Comparison of ENCODE assay signal across 10 cellular contexts in the genomic region with DNA sequence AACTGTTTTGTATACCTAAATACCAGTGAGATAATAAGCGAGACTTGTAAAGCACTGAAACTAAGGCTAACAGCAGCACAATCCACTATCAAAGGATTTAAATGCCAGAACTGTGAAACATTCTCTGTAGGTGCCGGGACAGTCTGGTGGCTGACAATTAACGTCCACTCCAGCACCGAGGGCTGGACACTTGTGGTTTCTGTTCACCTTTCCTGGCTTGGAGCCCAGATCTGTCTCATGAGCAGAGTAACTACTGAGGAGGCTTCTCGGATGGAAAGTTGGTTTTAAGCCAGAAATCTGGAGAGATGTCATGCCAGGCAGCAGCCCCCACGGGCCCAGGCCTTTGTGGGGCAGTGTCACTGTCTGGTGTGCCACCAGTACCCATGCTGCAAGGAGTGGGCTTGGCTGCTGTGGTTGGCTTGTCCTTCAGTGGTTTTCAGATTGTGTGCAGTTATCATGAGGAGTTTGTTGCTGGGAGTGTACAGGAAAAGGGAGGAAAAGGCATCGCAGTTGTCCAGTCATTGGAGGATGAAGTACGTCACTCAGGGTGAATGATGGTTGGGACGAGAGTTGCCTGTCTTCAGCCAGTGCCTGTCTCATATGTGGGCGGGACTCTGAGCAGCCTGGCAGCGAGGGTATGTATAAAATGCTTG. TPM values are rescaled to one million over a fixed set of nuclear protein-coding genes. Genes with fewer than 3 reads are reported as not detected.
A peak's percentile ranks its signal among the peaks of the same experiment; 100 is the strongest.
DNase-seq lines count a peak whose midpoint lies in the region; ATAC-seq, FAIRE-seq and TF ChIP-seq lines count a peak whose summit lies in the region.
"Had no signal": no experiment of that assay in that cellular context is flagged by ENCODE, and none has a peak within 500 bp of the region (broad histone marks: within the 10 kb centered on the region; RNA-seq: fewer than 3 reads in every experiment).

No MANE protein-coding gene starts in this region.

- WGBS in pancreas, 2 donors: 56 to 58% methylated on average over 11 of the region's 11 CpGs

- TF ChIP-seq CTCF in epithelial cell of esophagus (IDR thresholded peaks at IDR 0.05; ENCODE audit: insufficient read depth, low read depth, low read length, missing control alignments): no peak
- no peak for TF ChIP-seq CTCF in pancreas (IDR thresholded peaks at IDR 0.05)
- no peak for TF ChIP-seq CTCF in uterus (IDR thresholded peaks at IDR 0.05)

- in situ Hi-C loops in G401 (cut with HindIII; ENCODE audit: low sequenced_read_pairs): no loop called here

- H3K4me3 ChIP-seq in epithelial cell of esophagus (ENCODE audit: low read length) (no peak overlapping the region), pancreas (no peak overlapping the region), uterus (no peak overlapping the region)

- TF ChIP-seq POLR2A in uterus (IDR thresholded peaks at IDR 0.05): no peak

- H3K27me3 ChIP-seq in pancreas: no peaks in the 10 kb centered on the region
- H3K27me3 ChIP-seq in uterus: no peaks in the 10 kb centered on the region

- no peak overlapping the region for H3K4me3 Mint-ChIP-seq in activated CD4-positive, alpha-beta T cell treated with anti-CD3 and anti-CD28 coated beads, Interleukin-2, amount 10 ng/mL, durations not matched to agents 7 days and 5 days

- H3K9me3 ChIP-seq in pancreas (no peaks in the 10 kb centered on the region), uterus (no peaks in the 10 kb centered on the region)

- CTCF ChIA-PET in HEK293T (lab: Yijun Ruan, JAX): interaction anchor here (0.6 kb wide), 1 partner anchor 74 kb away, joined by 3 read pairs; no protein-coding TSS in a partner anchor
- CTCF ChIA-PET in activated CD4-positive, alpha-beta T cell treated with anti-CD3 and anti-CD28 coated beads, Interleukin-2, amount 10 ng/mL, durations not matched to agents 7 days and 5 days (lab: Charles Lee): no interaction called here

- no peak for FAIRE-seq in pancreas (lab: Jason Lieb, UNC)

- POLR2A ChIA-PET in HEK293T (lab: Yijun Ruan, JAX): interaction anchor here (0.6 kb wide), 1 partner anchor 35 kb away, joined by 4 read pairs; no protein-coding TSS in a partner anchor
- POLR2A ChIA-PET in activated CD4-positive, alpha-beta T cell treated with anti-CD3 and anti-CD28 coated beads, Interleukin-2, amount 10 ng/mL, durations not matched to agents 7 days and 5 days (lab: Charles Lee): no interaction called here

- H3K27ac ChIP-seq in pancreas (no peak overlapping the region), uterus (peak overlapping the region in 1 of 2 donors; percentile 8)

- no peaks in the 10 kb centered on the region for H3K4me1 Mint-ChIP-seq in activated CD4-positive, alpha-beta T cell treated with anti-CD3 and anti-CD28 coated beads, Interleukin-2, amount 10 ng/mL, durations not matched to agents 7 days and 5 days

- no peak overlapping the region for H3K27ac Mint-ChIP-seq in activated CD4-positive, alpha-beta T cell treated with anti-CD3 and anti-CD28 coated beads, Interleukin-2, amount 10 ng/mL, durations not matched to agents 7 days and 5 days

- DNase-seq in G401 (ENCODE audit: low spot score): peak; percentile 43
- peak; percentile 17 for DNase-seq in NCI-H345 treated with DMSO at 0.1 percent for 48 hours (lab: John Stamatoyannopoulos, UW; ENCODE audit: unreplicated experiment)
- peak; percentile 78 for DNase-seq in epithelial cell of esophagus (ENCODE audit: low read depth)
- DNase-seq in pancreas: peak in 4 of 6 donors; percentile 37 to 54 (median 45)
- DNase-seq in pons (ENCODE audit: low spot score): no peak
- no peak for DNase-seq in HEK293T (ENCODE audit: extremely low spot score)
- no peak for DNase-seq in uterus
- DNase-seq in activated CD4-positive, alpha-beta T cell treated with anti-CD3 and anti-CD28 coated beads, Interleukin-2, amount 10 ng/mL, durations not matched to agents 7 days and 5 days: no peak
- DNase-seq: H7, NCI-H187 had no signal

- H3K9me3 Mint-ChIP-seq in activated CD4-positive, alpha-beta T cell treated with anti-CD3 and anti-CD28 coated beads, Interleukin-2, amount 10 ng/mL, durations not matched to agents 7 days and 5 days: no peaks in the 10 kb centered on the region

- intact Hi-C loops in pancreas (cut with DNase I) (no loop called here), uterus (cut with DNase I; ENCODE audit: low total_unique reads) (no loop called here)

- H3K4me1 ChIP-seq in pancreas (peaks cover 0 to 9% (median 0%) of the 10 kb centered on the region in 3 donors), uterus (no peaks in the 10 kb centered on the region)

- peak; percentile 33 to 82 (median 78) for ATAC-seq in pancreas

- peaks cover 3 to 81% (median 31%) of the 10 kb centered on the region in 3 donors for H3K36me3 ChIP-seq in pancreas
- H3K36me3 ChIP-seq in uterus: no peaks in the 10 kb centered on the region

- no peaks in the 10 kb centered on the region for H3K27me3 Mint-ChIP-seq in activated CD4-positive, alpha-beta T cell treated with anti-CD3 and anti-CD28 coated beads, Interleukin-2, amount 10 ng/mL, durations not matched to agents 7 days and 5 days

- H3K36me3 Mint-ChIP-seq in activated CD4-positive, alpha-beta T cell treated with anti-CD3 and anti-CD28 coated beads, Interleukin-2, amount 10 ng/mL, durations not matched to agents 7 days and 5 days (ENCODE audit: low read depth): peaks cover 27% of the 10 kb centered on the region

TF ChIP-seq in HEK293T, 16 proteins besides CTCF, POLR2A, EP300 and RAD21:
- TF ChIP-seq FOXM1 (IDR thresholded peaks at IDR 0.05; ENCODE audit: borderline replicate concordance): no peak
- no peak for TF ChIP-seq BHLHE40 (IDR thresholded peaks at IDR 0.05; ENCODE audit: borderline replicate concordance)

RNA-seq across cellular contexts. Expression of gene UBN1, which starts 35.5 kb away (rescaled TPM):
- total RNA-seq in G401 (2014; rRNA removed; shearing (Covaris generic)): 22.6 and 24.7 TPM in 2 replicates
- 10 to 100 TPM; 10.4 to 17.3 (median 12.4) TPM for total RNA-seq in pancreas
- polyA plus RNA-seq in pancreas: 10 to 100 TPM in 1 of 2 donors, 1 to 10 TPM in 1; 8.0 to 10.1 TPM
- 10 to 100 TPM in 3 of 4 donors, 1 to 10 TPM in 1; 4.9 to 56.2 (median 33.4) TPM for total RNA-seq in uterus
- total RNA-seq in activated CD4-positive, alpha-beta T cell treated with anti-CD3 and anti-CD28 coated beads, Interleukin-2, amount 10 ng/mL, durations not matched to agents 7 days and 5 days: 10 to 100 TPM; 38.2 to 38.3 TPM

RNA-seq across cellular contexts. Expression of gene GLYR1, which starts 35.7 kb away (rescaled TPM):
- total RNA-seq in G401 (2014; rRNA removed; shearing (Covaris generic)): 79.9 and 82.0 TPM in 2 replicates
- 10 to 100 TPM; 27.2 to 58.6 (median 40.4) TPM for total RNA-seq in pancreas
- 10 to 100 TPM; 33.0 to 41.4 TPM for polyA plus RNA-seq in pancreas
- total RNA-seq in uterus: 10 to 100 TPM; 26.6 to 86.3 (median 47.1) TPM
- total RNA-seq in activated CD4-positive, alpha-beta T cell treated with anti-CD3 and anti-CD28 coated beads, Interleukin-2, amount 10 ng/mL, durations not matched to agents 7 days and 5 days: 100 to 1,000 TPM; 101 to 104 TPM

RNA-seq across cellular contexts. Expression of gene PPL, which starts 54.2 kb away (rescaled TPM):
- 33.2 and 41.0 TPM in 2 replicates for total RNA-seq in G401 (2014; rRNA removed; shearing (Covaris generic))
- 10 to 100 TPM; 10.4 to 19.8 (median 12.9) TPM for total RNA-seq in pancreas
- 10 to 100 TPM; 15.7 to 27.2 TPM for polyA plus RNA-seq in pancreas
- 10 to 100 TPM in 3 of 4 donors, 1 to 10 TPM in 1; 8.7 to 39.6 (median 15.2) TPM for total RNA-seq in uterus
- not detected for total RNA-seq in activated CD4-positive, alpha-beta T cell treated with anti-CD3 and anti-CD28 coated beads, Interleukin-2, amount 10 ng/mL, durations not matched to agents 7 days and 5 days

Comparison
In these comparisons a context has a peak if more than half of its experiments do, and no peak if none do; other contexts are left out.
1. DNase-seq: peak in G401 (single experiment), NCI-H345 treated with DMSO at 0.1 percent for 48 hours (single experiment), epithelial cell of esophagus (single experiment) and pancreas (4 of 6); none in pons (single experiment), HEK293T (single experiment), uterus (0 of 2) and activated CD4-positive, alpha-beta T cell treated with anti-CD3 and anti-CD28 coated beads, Interleukin-2, amount 10 ng/mL, durations not matched to agents 7 days and 5 days (single experiment).
2. RNA of gene PPL, which starts 54.2 kb away (total RNA-seq): 33.2 to 41.0 TPM in G401, 8.7 to 39.6 TPM in uterus and 10.4 to 19.8 TPM in pancreas; not detected in activated CD4-positive, alpha-beta T cell treated with anti-CD3 and anti-CD28 coated beads, Interleukin-2, amount 10 ng/mL, durations not matched to agents 7 days and 5 days; every median in the first group is over 4 times any median in the second.